In genomic region chr12:75642226-75642625, GRCh38 we compare ENCODE assay signal across 18 cellular contexts.
DNase-seq lines count a peak whose midpoint lies in the region; ATAC-seq and TF ChIP-seq lines count a peak whose summit lies in the region.
"Had no signal": no experiment of that assay in that cellular context is flagged by ENCODE, and none has a peak within 500 bp of the region (broad histone marks: within the 10 kb centered on the region; RNA-seq: fewer than 3 reads in every experiment).

No MANE protein-coding gene starts in this region.

- peak overlapping the region; percentile 19 for H3K4me3 ChIP-seq in OCI-LY3 (ENCODE audit: low read length)
- H3K4me3 ChIP-seq: GM23338, neural progenitor cell had no signal

- H3K4me3 Mint-ChIP-seq in activated naive CD4-positive, alpha-beta T cell treated with anti-CD3 and anti-CD28 coated beads, Interleukin-2, amount 50 U/mL, for 24 hours, result no peak overlapping the region
- no peak overlapping the region for H3K4me3 Mint-ChIP-seq in activated naive CD4-positive, alpha-beta T cell treated with anti-CD3 and anti-CD28 coated beads, Interleukin-2, amount 10 ng/mL, durations not matched to agents 7 days and 5 days
- H3K4me3 Mint-ChIP-seq: CD4-positive, alpha-beta memory T cell; GM23338; memory B cell; neural progenitor cell had no signal

- TF ChIP-seq CTCF in OCI-LY3 (IDR thresholded peaks at IDR 0.05; ENCODE audit: low read depth, low read length), result no peak

- no peaks in the 10 kb centered on the region for H3K9me3 ChIP-seq in OCI-LY3 (ENCODE audit: insufficient read depth, low read length)

- no peaks in the 10 kb centered on the region for H3K36me3 Mint-ChIP-seq in activated naive CD4-positive, alpha-beta T cell treated with anti-CD3 and anti-CD28 coated beads, Interleukin-2, amount 50 U/mL, for 24 hours
- no peaks in the 10 kb centered on the region for H3K36me3 Mint-ChIP-seq in activated naive CD4-positive, alpha-beta T cell treated with anti-CD3 and anti-CD28 coated beads, Interleukin-2, amount 10 ng/mL, durations not matched to agents 7 days and 5 days
- H3K36me3 Mint-ChIP-seq: CD4-positive, alpha-beta memory T cell; memory B cell; neural progenitor cell had no signal

- H3K27me3 ChIP-seq in OCI-LY3 (ENCODE audit: low read depth, low read length), result 0 out of 2 replicates have a peak, but pooled peaks cover 4% of the 10 kb centered on the region
- H3K27me3 ChIP-seq: neural progenitor cell had no signal

- no peaks in the 10 kb centered on the region for H3K79me2 ChIP-seq in OCI-LY3 (ENCODE audit: low read length)

- peak overlapping the region; percentile 11; the same call in 1 of the 2 replicates for H3K9ac ChIP-seq in OCI-LY3 (ENCODE audit: low read length)
- H3K9ac ChIP-seq: neural progenitor cell had no signal

- peaks cover 14% of the 10 kb centered on the region for H3K4me1 Mint-ChIP-seq in activated naive CD4-positive, alpha-beta T cell treated with anti-CD3 and anti-CD28 coated beads, Interleukin-2, amount 50 U/mL, for 24 hours
- H3K4me1 Mint-ChIP-seq in activated naive CD4-positive, alpha-beta T cell treated with anti-CD3 and anti-CD28 coated beads, Interleukin-2, amount 10 ng/mL, durations not matched to agents 7 days and 5 days, result peaks cover 15% of the 10 kb centered on the region

- no peaks in the 10 kb centered on the region for H3K9me3 Mint-ChIP-seq in activated naive CD4-positive, alpha-beta T cell treated with anti-CD3 and anti-CD28 coated beads, Interleukin-2, amount 50 U/mL, for 24 hours
- H3K9me3 Mint-ChIP-seq in activated naive CD4-positive, alpha-beta T cell treated with anti-CD3 and anti-CD28 coated beads, Interleukin-2, amount 10 ng/mL, durations not matched to agents 7 days and 5 days, result no peaks in the 10 kb centered on the region
- H3K9me3 Mint-ChIP-seq: CD4-positive, alpha-beta memory T cell; GM23338; memory B cell; neural progenitor cell had no signal

- no peak overlapping the region for H2AFZ ChIP-seq in OCI-LY3 (ENCODE audit: low read depth, low read length)
- H2AFZ ChIP-seq: neural progenitor cell had no signal

- CTCF ChIA-PET in activated naive CD4-positive, alpha-beta T cell treated with anti-CD3 and anti-CD28 coated beads, Interleukin-2, amount 10 ng/mL, durations not matched to agents 7 days and 5 days (lab: Charles Lee), result interaction anchor here (0.6 to 1.2 kb wide), 2 partner anchors 173 to 814 kb away, joined by 3 read pairs; no protein-coding TSS in a partner anchor

- H3K27ac Mint-ChIP-seq in activated naive CD4-positive, alpha-beta T cell treated with anti-CD3 and anti-CD28 coated beads, Interleukin-2, amount 50 U/mL, for 24 hours, result peak overlapping the region; percentile 8
- H3K27ac Mint-ChIP-seq in activated naive CD4-positive, alpha-beta T cell treated with anti-CD3 and anti-CD28 coated beads, Interleukin-2, amount 10 ng/mL, durations not matched to agents 7 days and 5 days, result no peak overlapping the region
- H3K27ac Mint-ChIP-seq: CD4-positive, alpha-beta memory T cell; GM23338; neural progenitor cell had no signal

- H3K27ac ChIP-seq in OCI-LY3 (ENCODE audit: low read length) (peak overlapping the region; percentile 41), epithelial cell of prostate (peak overlapping the region; percentile 92)
- H3K27ac ChIP-seq: neural progenitor cell had no signal

- H3K27me3 Mint-ChIP-seq in activated naive CD4-positive, alpha-beta T cell treated with anti-CD3 and anti-CD28 coated beads, Interleukin-2, amount 50 U/mL, for 24 hours, result no peaks in the 10 kb centered on the region
- no peaks in the 10 kb centered on the region for H3K27me3 Mint-ChIP-seq in activated naive CD4-positive, alpha-beta T cell treated with anti-CD3 and anti-CD28 coated beads, Interleukin-2, amount 10 ng/mL, durations not matched to agents 7 days and 5 days
- H3K27me3 Mint-ChIP-seq: memory B cell had no signal

- no peaks in the 10 kb centered on the region for H4K20me1 ChIP-seq in OCI-LY3 (ENCODE audit: insufficient read depth, low read length)

- no peaks in the 10 kb centered on the region for H3K36me3 ChIP-seq in OCI-LY3 (replicated peaks; ENCODE audit: low read depth, low read length)
- H3K36me3 ChIP-seq: neural progenitor cell had no signal

- DNase-seq in activated naive CD4-positive, alpha-beta T cell treated with anti-CD3 and anti-CD28 coated beads, Interleukin-2, amount 10 ng/mL, durations not matched to agents 7 days and 5 days, result no peak
- no peak for DNase-seq in epithelial cell of prostate (ENCODE audit: low read depth, low spot score)
- no peak for DNase-seq in NCI-H2227 treated with DMSO at 0.1 percent for 48 hours (lab: John Stamatoyannopoulos, UW)
- DNase-seq in NCI-H526 (lab: John Stamatoyannopoulos, UW), result no peak
- DNase-seq: activated CD4-positive, alpha-beta T cell treated with anti-CD3 and anti-CD28 coated beads, Interleukin-2, amount 50 U/mL, for 48 hours; activated effector memory CD4-positive, alpha-beta T cell treated with Interleukin-2 at 50 U/mL for 16 hours; anterior cingulate cortex; CD4-positive, alpha-beta memory T cell; DND-41; Kasumi-1; NCI-H1694 treated with DMSO at 0.1 percent for 48 hours had no signal

- ATAC-seq in HG03469 (IDR thresholded peaks at IDR 0.05; ENCODE audit: unreplicated experiment) (no peak), HG03342 (IDR thresholded peaks at IDR 0.05; ENCODE audit: unreplicated experiment) (no peak)
- ATAC-seq: GM23338 had no signal

- H3K4me1 ChIP-seq in OCI-LY3 (ENCODE audit: low read length), result peaks cover 57% of the 10 kb centered on the region
- H3K4me1 ChIP-seq: neural progenitor cell had no signal

- peak overlapping the region; percentile 73 for H3K4me2 ChIP-seq in OCI-LY3 (ENCODE audit: low read length)
- H3K4me2 ChIP-seq: GM23338, neural progenitor cell had no signal
